9 cellular contexts compared by ENCODE assay signal in genomic region chr2:168639501-168639900, GRCh38.
DNase-seq lines count a peak whose midpoint lies in the region; ATAC-seq and TF ChIP-seq lines count a peak whose summit lies in the region.
"Had no signal": no experiment of that assay in that cellular context is flagged by ENCODE, and none has a peak within 500 bp of the region (broad histone marks: within the 10 kb centered on the region; RNA-seq: fewer than 3 reads in every experiment).

No MANE protein-coding gene starts in this region.

- H3K27ac Mint-ChIP-seq in nephron: peak overlapping the region; percentile 50 to 89 (median 84)
- H3K27ac Mint-ChIP-seq: T-helper 2 cell treated with Interferon-gamma antibody and Interleukin-4, amounts not matched to agents 5 μg/mL and 100 μg/mL, for 36 hours had no signal

- no peaks in the 10 kb centered on the region for H3K9me3 ChIP-seq in BE2C

- peaks cover 43% of the 10 kb centered on the region for H3K4me1 Mint-ChIP-seq in nephron

- POLR2A ChIA-PET in RWPE1 (lab: Yijun Ruan, JAX; ENCODE audit: low non-redundant PET): no interaction called here

- H3K4me3 Mint-ChIP-seq in nephron: no peak overlapping the region
- H3K4me3 Mint-ChIP-seq: T-helper 2 cell treated with Interferon-gamma antibody and Interleukin-4, amounts not matched to agents 5 μg/mL and 100 μg/mL, for 36 hours had no signal

- H3K36me3 ChIP-seq in BE2C: no peaks in the 10 kb centered on the region

- H3K9me3 Mint-ChIP-seq in nephron: peaks cover 5% of the 10 kb centered on the region
- H3K9me3 Mint-ChIP-seq: T-helper 2 cell treated with Interferon-gamma antibody and Interleukin-4, amounts not matched to agents 5 μg/mL and 100 μg/mL, for 36 hours had no signal

- H3K27me3 Mint-ChIP-seq in nephron (ENCODE audit: low read depth): no peaks in the 10 kb centered on the region

- CTCF ChIA-PET in RWPE1 (lab: Yijun Ruan, JAX): interaction anchor here (0.6 kb wide), 1 partner anchor 582 kb away, joined by 4 read pairs; no protein-coding TSS in a partner anchor

- H3K27me3 ChIP-seq in BE2C: no peaks in the 10 kb centered on the region
- no peaks in the 10 kb centered on the region for H3K27me3 ChIP-seq in foreskin keratinocyte

- ATAC-seq in foreskin keratinocyte (peak; percentile 93), GM19351 (IDR thresholded peaks at IDR 0.05; ENCODE audit: unreplicated experiment) (no peak), GM21576 (IDR thresholded peaks at IDR 0.05; ENCODE audit: unreplicated experiment) (no peak)

- H3K27ac ChIP-seq in RWPE1 (no peak overlapping the region), foreskin keratinocyte (peak overlapping the region; percentile 75)

- no peak overlapping the region for H3K4me3 ChIP-seq in BE2C (ENCODE audit: low read depth, low read length)

- TF ChIP-seq CTCF in BE2C (IDR thresholded peaks at IDR 0.05; ENCODE audit: low read depth, low read length): no peak
- TF ChIP-seq CTCF in RWPE1 (conservative IDR thresholded peaks at IDR 0.05; ENCODE audit: low read depth): no peak
- TF ChIP-seq CTCF in foreskin keratinocyte (conservative IDR thresholded peaks at IDR 0.05): no peak
- TF ChIP-seq CTCF in nephron (IDR thresholded peaks at IDR 0.05; ENCODE audit: unreplicated experiment in 3 of 3): no peak

- peaks cover 10% of the 10 kb centered on the region for H3K36me3 Mint-ChIP-seq in nephron (ENCODE audit: low read depth)

- H3K4me1 ChIP-seq in BE2C (peaks cover 5% of the 10 kb centered on the region), foreskin keratinocyte (peaks cover 11% of the 10 kb centered on the region)

- peak; percentile 19 for DNase-seq in BE2C
- peak; percentile 25 for DNase-seq in RWPE1 (ENCODE audit: low spot score)
- DNase-seq in foreskin keratinocyte: peak; percentile 28 to 74
- DNase-seq in activated CD8-positive, alpha-beta memory T cell treated with anti-CD3 and anti-CD28 coated beads for 24 hours: no peak
- DNase-seq in putamen (ENCODE audit: low spot score): no peak

Comparison
In these comparisons a context has a peak if more than half of its experiments do, and no peak if none do; other contexts are left out.
1. DNase-seq: peak in BE2C (single experiment), RWPE1 (single experiment) and foreskin keratinocyte (2 of 2); none in activated CD8-positive, alpha-beta memory T cell treated with anti-CD3 and anti-CD28 coated beads for 24 hours (single experiment) and putamen (single experiment).